ENCODE assay signal across 30 cellular contexts in genomic region chr4:153061971-153062370, GRCh38.
"Had no signal": no experiment of that assay in that cellular context is flagged by ENCODE, and none has a peak within 500 bp of the region (broad histone marks: within the 10 kb centered on the region; RNA-seq: fewer than 3 reads in every experiment).

No MANE protein-coding gene starts in this region.

- DNase-seq: activated CD4-positive, alpha-beta T cell treated with anti-CD3 and anti-CD28 coated beads for 1 hour; activated CD4-positive, alpha-beta T cell treated with anti-CD3 and anti-CD28 coated beads for 4 hours; activated CD4-positive, alpha-beta T cell treated with anti-CD3 and anti-CD28 coated beads, Interleukin-2, amount 50 U/mL, for 1 hour; activated CD4-positive, alpha-beta T cell treated with anti-CD3 and anti-CD28 coated beads, Interleukin-2, amount 50 U/mL, for 48 hours; activated CD8-positive, alpha-beta memory T cell treated with anti-CD3 and anti-CD28 coated beads for 24 hours; activated CD8-positive, alpha-beta T cell treated with anti-CD3 and anti-CD28 coated beads for 36 hours; activated effector memory CD4-positive, alpha-beta T cell treated with Interleukin-2 at 50 U/mL for 16 hours; activated gamma-delta T cell treated with Interleukin-2 at 50 U/mL for 16 hours; activated naive CD4-positive, alpha-beta T cell treated with anti-CD3 and anti-CD28 coated beads for 36 hours; activated naive CD8-positive, alpha-beta T cell treated with anti-CD3 and anti-CD28 coated beads for 36 hours; activated naive CD8-positive, alpha-beta T cell treated with anti-CD3 and anti-CD28 coated beads, Interleukin-2, amount 50 U/mL, for 24 hours; activated T-cell treated with anti-CD3 and anti-CD28 coated beads, Interleukin-2, amount 50 U/mL, for 4 hours; adrenal gland; amygdala; aorta; body of pancreas; caudate nucleus; cortex of kidney; dermis blood vessel endothelial cell; effector CD4-positive, alpha-beta T cell; effector memory CD8-positive, alpha-beta T cell; esophagus squamous epithelium; foreskin melanocyte; heart right ventricle; T1000 had no signal

- H3K36me3 ChIP-seq: adrenal gland, esophagus squamous epithelium, gastroesophageal sphincter, heart right ventricle had no signal

- ATAC-seq: activated CD8-positive, alpha-beta T cell treated with anti-CD3 and anti-CD28 coated beads for 36 hours; activated naive CD8-positive, alpha-beta T cell treated with anti-CD3 and anti-CD28 coated beads, Interleukin-2, amount 50 U/mL, for 24 hours; activated T-cell treated with anti-CD3 and anti-CD28 coated beads, Interleukin-2, amount 50 U/mL, for 4 hours; activated T-helper 17 cell treated with anti-CD3 and anti-CD28 coated beads, Interleukin-2, amount 50 U/mL, for 72 hours; body of pancreas; effector memory CD8-positive, alpha-beta T cell; gastroesophageal sphincter; heart right ventricle; WTC11 had no signal

- H3K4me3 ChIP-seq: adrenal gland, body of pancreas, esophagus squamous epithelium, gastroesophageal sphincter, heart right ventricle, hepatocyte had no signal

- H3K9me3 ChIP-seq: adrenal gland, body of pancreas, esophagus squamous epithelium, gastroesophageal sphincter, heart right ventricle had no signal

- H3K27ac ChIP-seq: adrenal gland, body of pancreas, epithelial cell of prostate, esophagus squamous epithelium, gastroesophageal sphincter, heart right ventricle, hepatocyte had no signal

- H3K27me3 ChIP-seq: body of pancreas, hepatocyte had no signal
